Comparison of ENCODE assay signal across 11 cellular contexts in the genomic region with DNA sequence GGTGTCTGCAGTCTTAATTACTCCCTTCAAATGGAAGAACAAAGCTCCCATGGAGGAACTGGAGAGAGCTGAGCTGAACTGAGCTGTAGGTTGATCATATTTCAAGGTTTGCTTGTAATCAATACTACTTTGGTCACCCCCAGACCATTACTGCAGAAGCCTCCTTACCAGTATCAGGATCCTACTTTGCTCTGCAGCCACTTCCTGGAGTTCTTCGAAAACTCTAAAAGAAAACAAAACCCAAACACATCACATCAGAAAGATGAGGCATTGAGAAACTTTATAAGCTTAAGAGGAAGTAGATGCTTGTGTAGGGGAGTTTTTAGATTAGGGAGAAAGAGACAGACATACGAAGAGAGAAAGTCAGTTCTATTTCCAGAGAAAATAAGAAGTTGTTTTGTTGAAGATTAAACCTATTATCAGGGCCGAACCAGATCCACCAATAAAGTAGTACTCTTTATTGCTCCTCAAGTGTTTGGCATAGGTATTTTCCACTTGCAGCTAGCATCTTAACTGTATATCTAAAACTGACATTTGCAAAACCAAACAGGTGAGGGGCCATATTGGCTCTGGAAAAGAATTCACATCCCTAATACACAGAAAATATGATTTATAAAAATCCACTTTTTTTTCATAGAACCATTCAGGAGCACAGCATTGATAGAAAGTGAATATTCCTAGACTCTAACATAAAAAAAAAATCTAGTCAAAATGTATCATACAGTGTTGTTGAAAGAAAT.
DNase-seq lines count a peak whose midpoint lies in the region; ATAC-seq, FAIRE-seq and TF ChIP-seq lines count a peak whose summit lies in the region.
"Had no signal": no experiment of that assay in that cellular context is flagged by ENCODE, and none has a peak within 500 bp of the region (broad histone marks: within the 10 kb centered on the region; RNA-seq: fewer than 3 reads in every experiment).

No MANE protein-coding gene starts in this region.

- H2AFZ ChIP-seq in ACC112 (ENCODE audit: low read length, unreplicated experiment) = peak overlapping the region; percentile 18

- H3K36me3 Mint-ChIP-seq in activated T-helper 2 cell treated with anti-CD3 and anti-CD28 coated beads, Interferon-gamma antibody, Interleukin-2, Interleukin-4, amounts not matched to agents 10 μg/mL and 5 μg/mL and 100 μg/mL, durations not matched to agents 14 hours and 24 hours and 36 hours (ENCODE audit: low read depth) = no peaks in the 10 kb centered on the region
- H3K36me3 Mint-ChIP-seq: CD8-positive, alpha-beta memory T cell had no signal

- ATAC-seq in HG03108 (IDR thresholded peaks at IDR 0.05; ENCODE audit: unreplicated experiment) (peak; percentile 26), psoas muscle (no peak)

- WGBS in psoas muscle, 3 donors = 57 to 69% (median 58%) methylated on average over 3 of the region's 3 CpGs

- H3K4me3 ChIP-seq in ACC112 (ENCODE audit: low read depth, low read length) = no peak overlapping the region
- H3K4me3 ChIP-seq in psoas muscle = no peak overlapping the region
- H3K4me3 ChIP-seq: left ventricle myocardium inferior had no signal

- peak overlapping the region; percentile 93 for H3K27ac Mint-ChIP-seq in activated T-helper 2 cell treated with anti-CD3 and anti-CD28 coated beads, Interferon-gamma antibody, Interleukin-2, Interleukin-4, amounts not matched to agents 10 μg/mL and 5 μg/mL and 100 μg/mL, durations not matched to agents 14 hours and 24 hours and 36 hours

- CTCF ChIA-PET in GM10248 (lab: Yijun Ruan, JAX) = interaction anchor here (0.9 to 1.5 kb wide), 4 partner anchors 26 to 177 kb away, joined by 3 read pairs; no protein-coding TSS in a partner anchor

- no peaks in the 10 kb centered on the region for H3K79me2 ChIP-seq in ACC112 (ENCODE audit: control insufficient read depth, insufficient read depth, low read length, unreplicated experiment)

- H3K9me3 Mint-ChIP-seq in activated T-helper 2 cell treated with anti-CD3 and anti-CD28 coated beads, Interferon-gamma antibody, Interleukin-2, Interleukin-4, amounts not matched to agents 10 μg/mL and 5 μg/mL and 100 μg/mL, durations not matched to agents 14 hours and 24 hours and 36 hours = no peaks in the 10 kb centered on the region
- H3K9me3 Mint-ChIP-seq: CD8-positive, alpha-beta memory T cell had no signal

- no peaks in the 10 kb centered on the region for H3K36me3 ChIP-seq in ACC112 (ENCODE audit: insufficient read depth, low read length)
- H3K36me3 ChIP-seq in psoas muscle (ENCODE audit: insufficient read depth in 1 of 2, low read depth in 1 of 2) = no peaks in the 10 kb centered on the region
- H3K36me3 ChIP-seq: left ventricle myocardium inferior had no signal

- H3K4me3 Mint-ChIP-seq in activated T-helper 2 cell treated with anti-CD3 and anti-CD28 coated beads, Interferon-gamma antibody, Interleukin-2, Interleukin-4, amounts not matched to agents 10 μg/mL and 5 μg/mL and 100 μg/mL, durations not matched to agents 14 hours and 24 hours and 36 hours (ENCODE audit: low read depth) = peak overlapping the region; percentile 19

- peaks cover 82% of the 10 kb centered on the region for H3K4me1 Mint-ChIP-seq in activated T-helper 2 cell treated with anti-CD3 and anti-CD28 coated beads, Interferon-gamma antibody, Interleukin-2, Interleukin-4, amounts not matched to agents 10 μg/mL and 5 μg/mL and 100 μg/mL, durations not matched to agents 14 hours and 24 hours and 36 hours (ENCODE audit: low read depth)

- POLR2A ChIA-PET in GM10248 (lab: Yijun Ruan, JAX) = interaction anchor here (0.8 kb wide), 1 partner anchor 198 kb away, joined by 3 read pairs; no protein-coding TSS in a partner anchor

- H3K27ac ChIP-seq in ACC112 (ENCODE audit: low read depth, low read length) (peak overlapping the region; percentile 99), psoas muscle (no peak overlapping the region)

- H3K27me3 ChIP-seq in ACC112 (ENCODE audit: insufficient read depth, low read length) = no peaks in the 10 kb centered on the region
- no peaks in the 10 kb centered on the region for H3K27me3 ChIP-seq in psoas muscle (ENCODE audit: insufficient read depth in 3 of 3, low read length in 2 of 3)

- TF ChIP-seq CTCF in psoas muscle (IDR thresholded peaks at IDR 0.05) = no peak
- TF ChIP-seq CTCF in GM10248 (IDR thresholded peaks at IDR 0.05; ENCODE audit: control extremely low read depth, extremely low read depth, low read depth, missing control alignments) = no peak

- no peaks in the 10 kb centered on the region for H3K27me3 Mint-ChIP-seq in activated T-helper 2 cell treated with anti-CD3 and anti-CD28 coated beads, Interferon-gamma antibody, Interleukin-2, Interleukin-4, amounts not matched to agents 10 μg/mL and 5 μg/mL and 100 μg/mL, durations not matched to agents 14 hours and 24 hours and 36 hours (ENCODE audit: low read depth)

- no peak for DNase-seq in GM19239 (ENCODE audit: insufficient read length, low spot score)
- DNase-seq in activated T-helper 2 cell treated with anti-CD3 and anti-CD28 coated beads, Interferon-gamma antibody, Interleukin-2, Interleukin-4, amounts not matched to agents 10 μg/mL and 5 μg/mL and 100 μg/mL, durations not matched to agents 14 hours and 24 hours and 36 hours (ENCODE audit: low spot score) = no peak
- no peak for DNase-seq in psoas muscle
- no peak for DNase-seq in GM10248 (ENCODE audit: extremely low spot score)
- DNase-seq in cortex of kidney (lab: John Stamatoyannopoulos, UW) = no peak
- no peak for DNase-seq in DMS 273 treated with DMSO at 0.1 percent for 48 hours (lab: John Stamatoyannopoulos, UW)
- DNase-seq: activated CD4-positive, alpha-beta T cell treated with anti-CD3 and anti-CD28 coated beads for 48 hours; CD8-positive, alpha-beta memory T cell; left ventricle myocardium inferior had no signal

- no peaks in the 10 kb centered on the region for H3K9me3 ChIP-seq in psoas muscle
- H3K9me3 ChIP-seq: left ventricle myocardium inferior had no signal

- H3K4me1 ChIP-seq in ACC112 (ENCODE audit: control insufficient read depth, insufficient read depth, low read length, unreplicated experiment) (peaks cover 72% of the 10 kb centered on the region), psoas muscle (peaks cover 6% of the 10 kb centered on the region)

- intact Hi-C loops in activated T-helper 2 cell treated with anti-CD3 and anti-CD28 coated beads, Interferon-gamma antibody, Interleukin-2, Interleukin-4, amounts not matched to agents 10 μg/mL and 5 μg/mL and 100 μg/mL, durations not matched to agents 14 hours and 24 hours and 36 hours (cut with micrococcal nuclease) = loop anchor here (1.0 to 10.0 kb wide), 7 partner anchors 21 to 348 kb away; a partner anchor contains a TSS
- intact Hi-C loops in psoas muscle (cut with DNase I) = no loop called here

- FAIRE-seq in GM19239 (lab: Jason Lieb, UNC) = peak; percentile 89
